In the genomic region with DNA sequence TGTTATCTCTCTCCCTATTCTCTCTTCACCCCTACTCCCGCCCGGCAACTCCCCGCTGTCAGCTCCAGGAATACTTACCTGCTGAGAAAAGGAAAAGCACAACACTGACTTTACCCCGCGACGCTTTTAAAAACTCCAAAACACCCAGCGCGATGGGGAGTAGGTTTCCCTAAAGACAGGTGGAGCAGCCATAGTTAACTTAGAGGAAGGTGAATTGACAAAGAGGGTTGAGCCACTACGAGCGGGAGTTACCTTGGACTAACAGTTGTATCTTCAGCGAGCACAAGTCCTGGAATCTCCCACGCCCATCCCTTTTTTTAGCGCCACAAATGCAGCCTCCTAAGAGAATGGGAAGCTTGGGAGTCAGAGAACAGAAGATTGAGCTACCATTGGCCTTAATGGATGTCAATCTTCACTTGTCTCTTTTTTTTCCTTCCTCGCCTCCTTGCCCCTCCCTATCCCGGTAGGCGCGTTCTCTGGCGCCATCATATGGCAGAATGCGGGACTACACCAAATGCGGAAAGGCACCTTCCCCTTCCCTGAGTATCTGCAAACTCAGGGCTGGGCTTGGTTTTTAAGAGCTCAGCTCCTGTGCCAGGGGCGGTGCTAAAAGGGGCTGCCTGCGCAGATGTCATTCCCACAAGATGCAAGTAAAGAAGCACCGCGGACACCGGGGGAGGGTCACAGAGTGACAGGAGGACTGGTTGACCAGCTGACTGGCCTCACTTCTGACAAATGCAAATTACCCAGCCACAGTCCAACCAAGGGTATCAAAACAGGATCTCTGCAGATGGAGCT, we compare ENCODE assay signal across 8 cellular contexts. TPM values are rescaled to one million over a fixed set of nuclear protein-coding genes. Genes with fewer than 3 reads are reported as not detected.
A peak's percentile ranks its signal among the peaks of the same experiment; 100 is the strongest.
DNase-seq lines count a peak whose midpoint lies in the region; ATAC-seq and TF ChIP-seq lines count a peak whose summit lies in the region.
"Not testable (repeated sequence)": the region's sequence is repeated elsewhere in the genome, so short reads cannot be mapped to it uniquely, and the experiment has no call there.

No MANE protein-coding gene starts in this region.

- H3K79me2 ChIP-seq in OCI-LY1 (ENCODE audit: insufficient read depth, low read length): not testable (repeated sequence)

- peak; percentile 73 for DNase-seq in DMS114 treated with DMSO at 0.1 percent for 48 hours (lab: John Stamatoyannopoulos, UW; ENCODE audit: unreplicated experiment)
- DNase-seq in activated T-cell treated with anti-CD3 and anti-CD28 coated beads for 4 hours: peak; percentile 70
- peak; percentile 91 for DNase-seq in esophagus muscularis mucosa (ENCODE audit: extremely low spot score)
- peak; percentile 36 to 59 for DNase-seq in stimulated activated CD8-positive, alpha-beta memory T cell treated with anti-CD3 and anti-CD28 coated beads, Interleukin-4, amount 100 ng/mL, for 1 hour (ENCODE audit: low read depth in 2 of 2, low spot score in 1 of 2)

- H3K27ac ChIP-seq in HUES64 (ENCODE audit: low read depth, low read length); esophagus muscularis mucosa (replicated peaks in 1 of 4); mucosa of rectum (ENCODE audit: low read depth in 2 of 2, low read length in 2 of 2): not testable (repeated sequence)
- H3K27ac ChIP-seq in OCI-LY1 (ENCODE audit: low read depth, low read length, poor library complexity, severe bottlenecking): peak overlapping the region; percentile 30

- not testable (repeated sequence) for H4K20me1 ChIP-seq in OCI-LY1 (ENCODE audit: insufficient read depth, low read length)

- not testable (repeated sequence) for H3K9me3 ChIP-seq in HUES64 (ENCODE audit: insufficient read depth, low read depth, low read length); OCI-LY1 (ENCODE audit: low read length); esophagus muscularis mucosa; mucosa of rectum (ENCODE audit: control insufficient read depth in 2 of 2, low read length in 2 of 2)

- not testable (repeated sequence) for H3K9me2 ChIP-seq in OCI-LY1 (ENCODE audit: low read depth, low read length)

- not testable (repeated sequence) for H3K4me1 ChIP-seq in HUES64 (ENCODE audit: insufficient read depth, low read length); esophagus muscularis mucosa; mucosa of rectum (ENCODE audit: control insufficient read depth in 2 of 2, insufficient read depth in 2 of 2, low read length in 2 of 2)
- peaks cover 39% of the 10 kb centered on the region for H3K4me1 ChIP-seq in OCI-LY1 (ENCODE audit: insufficient read depth, low read length, severe bottlenecking)

- TF ChIP-seq CTCF in OCI-LY1 (IDR thresholded peaks at IDR 0.05; ENCODE audit: low read length): peak; percentile 94
- TF ChIP-seq CTCF in esophagus muscularis mucosa (IDR thresholded peaks at IDR 0.05): peak; percentile 46 to 53 (median 53)

- H3K36me3 ChIP-seq in HUES64 (ENCODE audit: insufficient read depth, low read length); OCI-LY1 (ENCODE audit: insufficient read depth, low read length); esophagus muscularis mucosa; mucosa of rectum (ENCODE audit: control insufficient read depth in 2 of 2, insufficient read depth in 2 of 2, low read length in 2 of 2): not testable (repeated sequence)

- H3K27me3 ChIP-seq in HUES64 (ENCODE audit: insufficient read depth, low read length); OCI-LY1 (ENCODE audit: insufficient read depth, low read length); mucosa of rectum (ENCODE audit: control insufficient read depth in 2 of 2, insufficient read depth in 2 of 2, low read length in 2 of 2): not testable (repeated sequence)
- H3K27me3 ChIP-seq in esophagus muscularis mucosa: peaks cover 0 to 45% (median 2%) of the 10 kb centered on the region in 4 donors

- WGBS in HUES64: 3% methylated on average over 22 of the region's 25 CpGs
- WGBS in esophagus muscularis mucosa: 2% methylated on average over 25 of the region's 25 CpGs

- peak overlapping the region; percentile 71 for H3K4me2 ChIP-seq in OCI-LY1 (ENCODE audit: low read length)

- TF ChIP-seq EP300 in esophagus muscularis mucosa (IDR thresholded peaks at IDR 0.05): not testable (repeated sequence)

- not testable (repeated sequence) for TF ChIP-seq POLR2A in esophagus muscularis mucosa (IDR thresholded peaks at IDR 0.05; ENCODE audit: low read depth)

- H2AFZ ChIP-seq in OCI-LY1 (ENCODE audit: low read length): peak overlapping the region; percentile 78

- H3F3A ChIP-seq in OCI-LY1 (ENCODE audit: insufficient read depth, low read length): not testable (repeated sequence)

- intact Hi-C loops in esophagus muscularis mucosa (cut with DNase I): not testable (repeated sequence)

- H3K4me3 ChIP-seq in HUES64 (ENCODE audit: low read length) (peak overlapping the region; percentile 61), OCI-LY1 (ENCODE audit: low read depth, low read length, poor library complexity, severe bottlenecking) (peak overlapping the region; percentile 60), esophagus muscularis mucosa (peak overlapping the region; percentile 31 to 51 (median 32)), mucosa of rectum (ENCODE audit: low read length in 2 of 2) (peak overlapping the region; percentile 54 to 70)

- ATAC-seq in GM21529 (IDR thresholded peaks at IDR 0.05; ENCODE audit: unreplicated experiment): peak; percentile 93

- 0 out of 2 replicates have a peak overlapping the region, but pooled peaks have one; percentile 45 for H3K9ac ChIP-seq in HUES64 (ENCODE audit: low read depth, low read length)
- H3K9ac ChIP-seq in OCI-LY1 (ENCODE audit: low read length): peak overlapping the region; percentile 54; the same call in 1 of the 2 replicates
- not testable (repeated sequence) for H3K9ac ChIP-seq in mucosa of rectum (ENCODE audit: low read depth in 1 of 2, low read length in 2 of 2)

RNA-seq across cellular contexts. Expression of gene GLYATL1B, which starts 27.8 kb away (rescaled TPM):
- not detected for polyA plus RNA-seq in HUES64 (2013, experiment 1 of 2)
- not detected for polyA plus RNA-seq in HUES64 (2013, experiment 2 of 2)
- total RNA-seq in esophagus muscularis mucosa: not detected

RNA-seq across cellular contexts. Expression of gene FAM111B, which starts 48.7 kb away (rescaled TPM):
- polyA plus RNA-seq in HUES64 (2013, experiment 1 of 2): 28.7 TPM
- 22.1 TPM for polyA plus RNA-seq in HUES64 (2013, experiment 2 of 2)
- under 1 TPM in 2 of 4 donors, not detected in 2; 0.13 to 0.46 TPM for total RNA-seq in esophagus muscularis mucosa
